Comparison of ENCODE assay signal across 29 cellular contexts in genomic region chr11:132561937-132562336, GRCh38.
"Had no signal": no experiment of that assay in that cellular context is flagged by ENCODE, and none has a peak within 500 bp of the region (broad histone marks: within the 10 kb centered on the region; RNA-seq: fewer than 3 reads in every experiment).

No MANE protein-coding gene starts in this region.

- H3K27ac Mint-ChIP-seq: naive thymus-derived CD4-positive, alpha-beta T cell; natural killer cell; nephron progenitor cell; progenitor cell of endocrine pancreas; stimulated activated effector memory CD8-positive, alpha-beta T cell treated with anti-CD3 and anti-CD28 coated beads, Interleukin-12 subunit alpha, Interleukin-12 subunit beta, amount 100 ng/mL, for 72 hours; stimulated activated naive B cell treated with anti-CD40 and anti-IgM and Interleukin-4, amounts not matched to agents 10 μg/mL and 1 μg/mL and 100 μg/mL, for 72 hours; stimulated activated naive CD8-positive, alpha-beta T cell treated with anti-CD3 and anti-CD28 coated beads, Interleukin-15, Interleukin-2, amounts not matched to agents 100 ng/mL and 50 ng/mL, for 24 hours; type B pancreatic cell had no signal

- H3K36me3 Mint-ChIP-seq: stimulated activated effector memory CD8-positive, alpha-beta T cell treated with anti-CD3 and anti-CD28 coated beads, Interleukin-12 subunit alpha, Interleukin-12 subunit beta, amount 100 ng/mL, for 72 hours; stimulated activated naive B cell treated with anti-CD40 and anti-IgM and Interleukin-4, amounts not matched to agents 10 μg/mL and 1 μg/mL and 100 μg/mL, for 72 hours; type B pancreatic cell had no signal

- H3K4me1 Mint-ChIP-seq: naive thymus-derived CD4-positive, alpha-beta T cell; natural killer cell; stimulated activated effector memory CD8-positive, alpha-beta T cell treated with anti-CD3 and anti-CD28 coated beads, Interleukin-12 subunit alpha, Interleukin-12 subunit beta, amount 100 ng/mL, for 72 hours; stimulated activated naive B cell treated with anti-CD40 and anti-IgM and Interleukin-4, amounts not matched to agents 10 μg/mL and 1 μg/mL and 100 μg/mL, for 72 hours had no signal

- H3K4me1 ChIP-seq: psoas muscle, right lobe of liver, sigmoid colon, stomach, tibial artery, transverse colon, upper lobe of right lung, vagina had no signal

- H3K4me3 ChIP-seq: ovary, psoas muscle, right lobe of liver, sigmoid colon, stomach, thoracic aorta, tibial artery, transverse colon, upper lobe of right lung, vagina had no signal

- H3K4me3 Mint-ChIP-seq: naive thymus-derived CD4-positive, alpha-beta T cell; natural killer cell; nephron progenitor cell; neural crest cell; stimulated activated effector memory CD8-positive, alpha-beta T cell treated with anti-CD3 and anti-CD28 coated beads, Interleukin-12 subunit alpha, Interleukin-12 subunit beta, amount 100 ng/mL, for 72 hours; stimulated activated naive B cell treated with anti-CD40 and anti-IgM and Interleukin-4, amounts not matched to agents 10 μg/mL and 1 μg/mL and 100 μg/mL, for 72 hours; stimulated activated naive CD8-positive, alpha-beta T cell treated with anti-CD3 and anti-CD28 coated beads, Interleukin-15, Interleukin-2, amounts not matched to agents 100 ng/mL and 50 ng/mL, for 24 hours; type B pancreatic cell had no signal

- H3K9me3 ChIP-seq: ovary, psoas muscle, right lobe of liver, sigmoid colon, stomach, thoracic aorta, tibial artery, transverse colon, upper lobe of right lung, vagina had no signal

- H3K27me3 ChIP-seq: ovary, right lobe of liver, sigmoid colon, stomach, tibial artery, transverse colon, upper lobe of right lung, vagina had no signal

- DNase-seq: naive thymus-derived CD4-positive, alpha-beta T cell; natural killer cell; nephron progenitor cell; occipital lobe; ovary; posterior cingulate gyrus; psoas muscle; right cardiac atrium; right lobe of liver; sigmoid colon; small intestine; stimulated activated CD4-positive, alpha-beta T cell treated with anti-CD3 and anti-CD28 coated beads, Interleukin-15, amount 100 ng/mL, for 24 hours; stimulated activated CD4-positive, alpha-beta T cell treated with anti-CD3 and anti-CD28 coated beads, Interleukin-2, amount 100 ng/mL, for 24 hours; stimulated activated CD4-positive, alpha-beta T cell treated with anti-CD3 and anti-CD28 coated beads, Interleukin-2, amount 100 ng/mL, for 48 hours; stimulated activated CD4-positive, alpha-beta T cell treated with anti-CD3 and anti-CD28 coated beads, Interleukin-4, amount 100 ng/mL, for 24 hours; stimulated activated naive B cell treated with anti-CD40 and anti-IgM and Interleukin-4, amounts not matched to agents 10 μg/mL and 1 μg/mL and 100 μg/mL, for 72 hours; stimulated activated naive CD4-positive, alpha-beta T cell treated with Interleukin-2 at 50 U/mL for 16 hours; stomach; tibial artery; transverse colon; upper lobe of right lung had no signal

- H3K9ac ChIP-seq: parathyroid adenoma had no signal

- H3K27me3 Mint-ChIP-seq: stimulated activated naive B cell treated with anti-CD40 and anti-IgM and Interleukin-4, amounts not matched to agents 10 μg/mL and 1 μg/mL and 100 μg/mL, for 72 hours had no signal

- H3K9me3 Mint-ChIP-seq: nephron progenitor cell had no signal

- H3K27ac ChIP-seq: ovary, parathyroid adenoma, psoas muscle, right lobe of liver, sigmoid colon, stomach, thoracic aorta, tibial artery, transverse colon, upper lobe of right lung, vagina had no signal

- H3K36me3 ChIP-seq: ovary, right lobe of liver, sigmoid colon, stomach, thoracic aorta, tibial artery, transverse colon, upper lobe of right lung, vagina had no signal
